19 cellular contexts compared by ENCODE assay signal in genomic region chr7:101595766-101596537, GRCh38. TPM values are rescaled to one million over a fixed set of nuclear protein-coding genes. Genes with fewer than 3 reads are reported as not detected.
DNase-seq lines count a peak whose midpoint lies in the region; ATAC-seq and TF ChIP-seq lines count a peak whose summit lies in the region.
"Had no signal": no experiment of that assay in that cellular context is flagged by ENCODE, and none has a peak within 500 bp of the region (broad histone marks: within the 10 kb centered on the region; RNA-seq: fewer than 3 reads in every experiment).

No MANE protein-coding gene starts in this region.

- ATAC-seq in RWPE2 (ENCODE audit: low read depth) = no peak
- no peak for ATAC-seq in upper lobe of right lung
- no peak for ATAC-seq in naive thymus-derived CD8-positive, alpha-beta T cell
- ATAC-seq: A549 had no signal

- intact Hi-C loops in upper lobe of right lung (cut with DNase I) = no loop called here
- intact Hi-C loops in activated CD4-positive, alpha-beta T cell treated with anti-CD3 and anti-CD28 coated beads, Interleukin-2, amount 10 ng/mL, durations not matched to agents 24 days and 14 days (cut with micrococcal nuclease) = no loop called here

- peaks cover 6% of the 10 kb centered on the region for H3K4me1 ChIP-seq in RWPE2 (ENCODE audit: insufficient read depth, poor library complexity, severe bottlenecking)
- peaks cover 10% of the 10 kb centered on the region for H3K4me1 ChIP-seq in upper lobe of right lung
- H3K4me1 ChIP-seq: A549 had no signal

- H3K9me3 Mint-ChIP-seq in naive thymus-derived CD8-positive, alpha-beta T cell = no peaks in the 10 kb centered on the region
- H3K9me3 Mint-ChIP-seq in activated CD4-positive, alpha-beta T cell treated with anti-CD3 and anti-CD28 coated beads, Interleukin-2, amount 10 ng/mL, durations not matched to agents 24 days and 14 days = no peaks in the 10 kb centered on the region
- H3K9me3 Mint-ChIP-seq: H9 had no signal

- H3K4me3 Mint-ChIP-seq in naive thymus-derived CD8-positive, alpha-beta T cell = no peak overlapping the region
- no peak overlapping the region for H3K4me3 Mint-ChIP-seq in activated CD4-positive, alpha-beta T cell treated with anti-CD3 and anti-CD28 coated beads, Interleukin-2, amount 10 ng/mL, durations not matched to agents 24 days and 14 days
- H3K4me3 Mint-ChIP-seq: CD4-positive, alpha-beta memory T cell; H9 had no signal

- H3K36me3 ChIP-seq in RWPE2 (ENCODE audit: low read depth) (no peaks in the 10 kb centered on the region), upper lobe of right lung (no peaks in the 10 kb centered on the region)

- POLR2A ChIA-PET in naive thymus-derived CD8-positive, alpha-beta T cell (lab: Charles Lee) = no interaction called here

- TF ChIP-seq CTCF in RWPE2 (IDR thresholded peaks at IDR 0.05; ENCODE audit: poor library complexity, severe bottlenecking) (no peak), upper lobe of right lung (IDR thresholded peaks at IDR 0.05) (no peak)

- H3K27me3 ChIP-seq in RWPE2 (ENCODE audit: insufficient read depth, poor library complexity, severe bottlenecking) = no peaks in the 10 kb centered on the region
- H3K27me3 ChIP-seq in upper lobe of right lung = no peaks in the 10 kb centered on the region

- H3K27me3 Mint-ChIP-seq in naive thymus-derived CD8-positive, alpha-beta T cell = peaks cover 0 to 5% (median 0%) of the 10 kb centered on the region in 5 donors
- no peaks in the 10 kb centered on the region for H3K27me3 Mint-ChIP-seq in activated CD4-positive, alpha-beta T cell treated with anti-CD3 and anti-CD28 coated beads, Interleukin-2, amount 10 ng/mL, durations not matched to agents 24 days and 14 days

- H3K36me3 Mint-ChIP-seq in naive thymus-derived CD8-positive, alpha-beta T cell = no peaks in the 10 kb centered on the region
- H3K36me3 Mint-ChIP-seq in activated CD4-positive, alpha-beta T cell treated with anti-CD3 and anti-CD28 coated beads, Interleukin-2, amount 10 ng/mL, durations not matched to agents 24 days and 14 days (ENCODE audit: low read depth) = no peaks in the 10 kb centered on the region
- H3K36me3 Mint-ChIP-seq: CD4-positive, alpha-beta memory T cell had no signal

- H3K4me3 ChIP-seq in RWPE2 (ENCODE audit: severe bottlenecking) = no peak overlapping the region
- H3K4me3 ChIP-seq in upper lobe of right lung = no peak overlapping the region
- H3K4me3 ChIP-seq: A549 had no signal

- H3K4me1 Mint-ChIP-seq in naive thymus-derived CD8-positive, alpha-beta T cell = no peaks in the 10 kb centered on the region
- no peaks in the 10 kb centered on the region for H3K4me1 Mint-ChIP-seq in activated CD4-positive, alpha-beta T cell treated with anti-CD3 and anti-CD28 coated beads, Interleukin-2, amount 10 ng/mL, durations not matched to agents 24 days and 14 days
- H3K4me1 Mint-ChIP-seq: CD4-positive, alpha-beta memory T cell had no signal

- DNase-seq in NCI-H2171 treated with DMSO at 0.1 percent for 48 hours (lab: John Stamatoyannopoulos, UW) (peak; percentile 15), NCI-H2171 (lab: John Stamatoyannopoulos, UW) (no peak), RWPE2 (ENCODE audit: low spot score) (peak; percentile 2), islet precursor cell (peak; percentile 21), upper lobe of right lung (peak; percentile 1), SIG-M5 treated with dmso at 0.1 percent for 504 hours (lab: John Stamatoyannopoulos, UW; ENCODE audit: unreplicated experiment) (no peak)
- no peak for DNase-seq in naive thymus-derived CD8-positive, alpha-beta T cell
- DNase-seq in activated CD4-positive, alpha-beta T cell treated with anti-CD3 and anti-CD28 coated beads, Interleukin-2, amount 10 ng/mL, durations not matched to agents 24 days and 14 days = no peak
- DNase-seq: AML-193; CD4-positive, alpha-beta memory T cell; DMS153; DMS79; GDM1; GOT3 had no signal

- H3K27ac Mint-ChIP-seq in naive thymus-derived CD8-positive, alpha-beta T cell = no peak overlapping the region
- no peak overlapping the region for H3K27ac Mint-ChIP-seq in activated CD4-positive, alpha-beta T cell treated with anti-CD3 and anti-CD28 coated beads, Interleukin-2, amount 10 ng/mL, durations not matched to agents 24 days and 14 days
- H3K27ac Mint-ChIP-seq: H9 had no signal

- no peaks in the 10 kb centered on the region for H3K9me3 ChIP-seq in RWPE2 (ENCODE audit: severe bottlenecking)
- H3K9me3 ChIP-seq in upper lobe of right lung = no peaks in the 10 kb centered on the region
- H3K9me3 ChIP-seq: A549 had no signal

- H3K27ac ChIP-seq in RWPE2 (ENCODE audit: poor library complexity, severe bottlenecking) (no peak overlapping the region), upper lobe of right lung (no peak overlapping the region)
- H3K27ac ChIP-seq: 22Rv1, A549, C4-2B had no signal

RNA-seq across cellular contexts. Expression of gene MYL10, which starts 33.1 kb away (rescaled TPM):
- total RNA-seq in upper lobe of right lung = not detected
- not detected for total RNA-seq in naive thymus-derived CD8-positive, alpha-beta T cell
- polyA plus RNA-seq in naive thymus-derived CD8-positive, alpha-beta T cell = not detected
- not detected in 2 replicates for total RNA-seq in activated CD4-positive, alpha-beta T cell treated with anti-CD3 and anti-CD28 coated beads, Interleukin-2, amount 10 ng/mL, durations not matched to agents 24 days and 14 days
- total RNA-seq: CD4-positive, alpha-beta memory T cell; Daoy had no signal
- polyA plus RNA-seq: A549; CD4-positive, alpha-beta memory T cell had no signal

Comparison
In these comparisons a context has a peak if more than half of its experiments do, and no peak if none do; other contexts are left out.
1. DNase-seq: peak in NCI-H2171 treated with DMSO at 0.1 percent for 48 hours (single experiment), RWPE2 (single experiment), islet precursor cell (single experiment) and upper lobe of right lung (single experiment); none in NCI-H2171 (single experiment), naive thymus-derived CD8-positive, alpha-beta T cell (0 of 10), SIG-M5 treated with dmso at 0.1 percent for 504 hours (single experiment) and activated CD4-positive, alpha-beta T cell treated with anti-CD3 and anti-CD28 coated beads, Interleukin-2, amount 10 ng/mL, durations not matched to agents 24 days and 14 days (single experiment).